Comparison of ENCODE assay signal across 8 cellular contexts in the genomic region with DNA sequence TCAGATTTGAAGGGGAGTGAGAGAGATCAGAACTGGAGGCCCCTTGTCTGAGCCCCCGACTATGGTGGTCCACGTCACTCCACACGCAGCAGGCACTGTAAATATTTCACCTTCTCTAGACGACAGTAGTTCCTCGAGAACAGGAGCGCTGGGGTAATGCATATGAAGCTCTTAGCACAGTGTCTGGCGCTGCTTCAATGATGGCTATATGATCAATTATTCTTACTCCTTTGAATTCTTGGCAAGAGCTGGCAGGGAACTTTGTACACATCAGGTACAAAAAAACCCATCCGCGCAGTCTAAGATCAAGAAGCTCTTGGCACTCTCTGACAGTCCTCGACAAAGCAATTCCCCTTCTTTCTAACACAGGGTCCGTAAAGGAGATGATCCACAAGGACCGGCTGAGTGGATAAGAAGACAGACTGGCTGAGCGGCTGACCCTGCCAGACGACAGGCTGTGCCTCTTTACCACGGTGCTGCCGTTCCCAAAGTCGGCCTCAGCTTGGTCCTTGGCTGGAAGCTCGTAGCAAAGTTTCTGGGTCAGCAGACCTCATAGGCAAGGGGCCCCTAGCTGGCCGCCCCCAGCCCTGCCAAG. TPM values are rescaled to one million over a fixed set of nuclear protein-coding genes. Genes with fewer than 3 reads are reported as not detected.
DNase-seq lines count a peak whose midpoint lies in the region; ATAC-seq lines count a peak whose summit lies in the region.

No MANE protein-coding gene starts in this region.

- H3K4me3 ChIP-seq in mucosa of stomach (ENCODE audit: low read length): no peak overlapping the region

- peak; percentile 79 for DNase-seq in DMS 273 (lab: John Stamatoyannopoulos, UW; ENCODE audit: unreplicated experiment)
- DNase-seq in DMS 273 treated with DMSO at 0.1 percent for 48 hours (lab: John Stamatoyannopoulos, UW): no peak
- DNase-seq in MV-4-11 (lab: John Stamatoyannopoulos, UW): peak; percentile 48
- DNase-seq in cerebellum (ENCODE audit: low spot score): peak; percentile 38
- no peak for DNase-seq in T-helper 9 cell
- DNase-seq in activated CD4-positive, CD25-positive, alpha-beta regulatory T cell treated with anti-CD3 and anti-CD28 coated beads, Interleukin-2, amount 50 U/mL, for 72 hours: no peak

- no peak for ATAC-seq in GM21515 (IDR thresholded peaks at IDR 0.05; ENCODE audit: unreplicated experiment)

- no peaks in the 10 kb centered on the region for H3K9me3 ChIP-seq in mucosa of stomach (ENCODE audit: control insufficient read depth, low read length)

- H3K27me3 ChIP-seq in mucosa of stomach (ENCODE audit: control insufficient read depth, insufficient read depth, low read length): peaks cover 19% of the 10 kb centered on the region

- no peaks in the 10 kb centered on the region for H3K36me3 ChIP-seq in mucosa of stomach (ENCODE audit: control insufficient read depth, insufficient read depth, low read length)

- no peaks in the 10 kb centered on the region for H3K4me1 ChIP-seq in mucosa of stomach (ENCODE audit: control insufficient read depth, insufficient read depth, low read length)

- peak overlapping the region; percentile 23 for H3K9ac ChIP-seq in mucosa of stomach (ENCODE audit: low read length)

RNA-seq across cellular contexts. Expression of a gene that starts 0.5 kb away (rescaled TPM):
- total RNA-seq in cerebellum: 1.9 TPM

Comparison
In these comparisons a context has a peak if more than half of its experiments do, and no peak if none do; other contexts are left out.
1. DNase-seq: peak in DMS 273 (single experiment), MV-4-11 (single experiment) and cerebellum (single experiment); none in DMS 273 treated with DMSO at 0.1 percent for 48 hours (single experiment), T-helper 9 cell (single experiment) and activated CD4-positive, CD25-positive, alpha-beta regulatory T cell treated with anti-CD3 and anti-CD28 coated beads, Interleukin-2, amount 50 U/mL, for 72 hours (single experiment).